1 cellular context compared by ENCODE assay signal in the genomic region with DNA sequence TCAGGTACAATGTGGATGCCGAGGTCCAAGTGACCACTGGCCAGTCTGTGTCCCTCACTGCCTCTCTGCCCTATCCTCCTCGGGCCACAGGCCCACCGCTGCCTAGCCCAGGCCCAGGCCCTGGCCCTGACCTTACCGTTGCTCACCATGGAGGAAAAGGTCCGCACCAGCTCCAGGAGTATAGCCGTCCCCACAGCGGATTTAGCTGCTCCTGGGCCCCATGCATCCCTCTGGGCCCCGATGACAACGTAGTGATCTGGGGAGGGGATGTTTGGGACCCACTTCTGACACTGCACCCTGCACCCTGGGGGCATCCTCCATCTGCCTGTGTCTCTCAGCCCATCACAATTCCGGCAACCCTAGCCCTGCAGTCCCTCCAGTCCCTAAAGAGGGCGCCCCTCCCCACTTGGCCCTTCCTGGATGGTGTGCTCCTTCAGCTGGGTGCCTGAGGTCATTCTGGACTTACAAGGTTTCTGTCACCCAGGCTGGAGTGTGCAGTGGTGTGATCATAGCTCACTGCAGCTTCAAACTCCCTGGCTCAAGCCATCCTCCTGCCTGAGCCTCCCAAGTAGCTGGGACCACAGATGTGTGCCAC.
TF ChIP-seq lines count a peak whose summit lies in the region.

No MANE protein-coding gene starts in this region.

TF ChIP-seq in HEK293, 187 proteins besides CTCF, POLR2A, EP300 and RAD21 (continued from another document):
- TF ChIP-seq, protein P1, sequence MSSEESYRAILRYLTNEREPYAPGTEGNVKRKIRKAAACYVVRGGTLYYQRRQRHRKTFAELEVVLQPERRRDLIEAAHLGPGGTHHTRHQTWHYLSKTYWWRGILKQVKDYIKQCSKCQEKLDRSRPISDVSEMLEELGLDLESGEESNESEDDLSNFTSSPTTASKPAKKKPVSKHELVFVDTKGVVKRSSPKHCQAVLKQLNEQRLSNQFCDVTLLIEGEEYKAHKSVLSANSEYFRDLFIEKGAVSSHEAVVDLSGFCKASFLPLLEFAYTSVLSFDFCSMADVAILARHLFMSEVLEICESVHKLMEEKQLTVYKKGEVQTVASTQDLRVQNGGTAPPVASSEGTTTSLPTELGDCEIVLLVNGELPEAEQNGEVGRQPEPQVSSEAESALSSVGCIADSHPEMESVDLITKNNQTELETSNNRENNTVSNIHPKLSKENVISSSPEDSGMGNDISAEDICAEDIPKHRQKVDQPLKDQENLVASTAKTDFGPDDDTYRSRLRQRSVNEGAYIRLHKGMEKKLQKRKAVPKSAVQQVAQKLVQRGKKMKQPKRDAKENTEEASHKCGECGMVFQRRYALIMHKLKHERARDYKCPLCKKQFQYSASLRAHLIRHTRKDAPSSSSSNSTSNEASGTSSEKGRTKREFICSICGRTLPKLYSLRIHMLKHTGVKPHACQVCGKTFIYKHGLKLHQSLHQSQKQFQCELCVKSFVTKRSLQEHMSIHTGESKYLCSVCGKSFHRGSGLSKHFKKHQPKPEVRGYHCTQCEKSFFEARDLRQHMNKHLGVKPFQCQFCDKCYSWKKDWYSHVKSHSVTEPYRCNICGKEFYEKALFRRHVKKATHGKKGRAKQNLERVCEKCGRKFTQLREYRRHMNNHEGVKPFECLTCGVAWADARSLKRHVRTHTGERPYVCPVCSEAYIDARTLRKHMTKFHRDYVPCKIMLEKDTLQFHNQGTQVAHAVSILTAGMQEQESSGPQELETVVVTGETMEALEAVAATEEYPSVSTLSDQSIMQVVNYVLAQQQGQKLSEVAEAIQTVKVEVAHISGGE (tag by site-specific recombination; conservative IDR thresholded peaks at IDR 0.05; ENCODE audit: low read depth) = no peak
- TF ChIP-seq ZNF610 (tag by site-specific recombination; IDR thresholded peaks at IDR 0.05; ENCODE audit: borderline replicate concordance) (no peak), OVOL3 (tag by site-specific recombination; IDR thresholded peaks at IDR 0.05) (no peak), ZBTB48 (tag by site-specific recombination; IDR thresholded peaks at IDR 0.05) (peak; percentile 39; the same call in 1 of the 2 replicates)
- TF ChIP-seq, protein P2, sequence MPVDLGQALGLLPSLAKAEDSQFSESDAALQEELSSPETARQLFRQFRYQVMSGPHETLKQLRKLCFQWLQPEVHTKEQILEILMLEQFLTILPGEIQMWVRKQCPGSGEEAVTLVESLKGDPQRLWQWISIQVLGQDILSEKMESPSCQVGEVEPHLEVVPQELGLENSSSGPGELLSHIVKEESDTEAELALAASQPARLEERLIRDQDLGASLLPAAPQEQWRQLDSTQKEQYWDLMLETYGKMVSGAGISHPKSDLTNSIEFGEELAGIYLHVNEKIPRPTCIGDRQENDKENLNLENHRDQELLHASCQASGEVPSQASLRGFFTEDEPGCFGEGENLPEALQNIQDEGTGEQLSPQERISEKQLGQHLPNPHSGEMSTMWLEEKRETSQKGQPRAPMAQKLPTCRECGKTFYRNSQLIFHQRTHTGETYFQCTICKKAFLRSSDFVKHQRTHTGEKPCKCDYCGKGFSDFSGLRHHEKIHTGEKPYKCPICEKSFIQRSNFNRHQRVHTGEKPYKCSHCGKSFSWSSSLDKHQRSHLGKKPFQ (tag by site-specific recombination; IDR thresholded peaks at IDR 0.05) = peak; percentile 68
- TF ChIP-seq, protein P3, sequence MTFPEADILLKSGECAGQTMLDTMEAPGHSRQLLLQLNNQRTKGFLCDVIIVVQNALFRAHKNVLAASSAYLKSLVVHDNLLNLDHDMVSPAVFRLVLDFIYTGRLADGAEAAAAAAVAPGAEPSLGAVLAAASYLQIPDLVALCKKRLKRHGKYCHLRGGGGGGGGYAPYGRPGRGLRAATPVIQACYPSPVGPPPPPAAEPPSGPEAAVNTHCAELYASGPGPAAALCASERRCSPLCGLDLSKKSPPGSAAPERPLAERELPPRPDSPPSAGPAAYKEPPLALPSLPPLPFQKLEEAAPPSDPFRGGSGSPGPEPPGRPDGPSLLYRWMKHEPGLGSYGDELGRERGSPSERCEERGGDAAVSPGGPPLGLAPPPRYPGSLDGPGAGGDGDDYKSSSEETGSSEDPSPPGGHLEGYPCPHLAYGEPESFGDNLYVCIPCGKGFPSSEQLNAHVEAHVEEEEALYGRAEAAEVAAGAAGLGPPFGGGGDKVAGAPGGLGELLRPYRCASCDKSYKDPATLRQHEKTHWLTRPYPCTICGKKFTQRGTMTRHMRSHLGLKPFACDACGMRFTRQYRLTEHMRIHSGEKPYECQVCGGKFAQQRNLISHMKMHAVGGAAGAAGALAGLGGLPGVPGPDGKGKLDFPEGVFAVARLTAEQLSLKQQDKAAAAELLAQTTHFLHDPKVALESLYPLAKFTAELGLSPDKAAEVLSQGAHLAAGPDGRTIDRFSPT (tag by site-specific recombination; IDR thresholded peaks at IDR 0.05) = no peak
